Comparison of ENCODE assay signal across 25 cellular contexts in genomic region chr9:92003308-92004044, GRCh38. TPM values are rescaled to one million over a fixed set of nuclear protein-coding genes. Genes with fewer than 3 reads are reported as not detected.
"Had no signal": no experiment of that assay in that cellular context is flagged by ENCODE, and none has a peak within 500 bp of the region (broad histone marks: within the 10 kb centered on the region; RNA-seq: fewer than 3 reads in every experiment).

No MANE protein-coding gene starts in this region.

- H3K27ac ChIP-seq: coronary artery, gastroesophageal sphincter, left ventricle myocardium inferior, lower lobe of right lung, parathyroid adenoma, prostate gland, spleen, thyroid gland had no signal

- H3K27me3 ChIP-seq: gastroesophageal sphincter, thyroid gland had no signal

- H3K9me3 Mint-ChIP-seq: memory B cell; natural killer cell; neural crest cell; stimulated activated naive B cell treated with anti-CD40 and anti-IgM and Interleukin-4, amounts not matched to agents 10 μg/mL and 1 μg/mL and 100 μg/mL, for 72 hours had no signal

- H3K4me3 Mint-ChIP-seq: endodermal cell; memory B cell; mesothelial cell of epicardium; natural killer cell; neural crest cell; stimulated activated naive B cell treated with anti-CD40 and anti-IgM and Interleukin-4, amounts not matched to agents 10 μg/mL and 1 μg/mL and 100 μg/mL, for 72 hours had no signal

- DNase-seq: effector CD4-positive, alpha-beta T cell; glutamatergic neuron; kidney; left cardiac atrium; left ventricle myocardium inferior; lower lobe of right lung; natural killer cell; occipital lobe; spleen; stimulated activated CD4-positive, alpha-beta T cell treated with anti-CD3 and anti-CD28 coated beads, Interleukin-15, amount 100 ng/mL, for 24 hours; stimulated activated CD4-positive, alpha-beta T cell treated with anti-CD3 and anti-CD28 coated beads, Interleukin-1b, Interleukin-23, amount 100 ng/mL, for 48 hours; stimulated activated CD4-positive, alpha-beta T cell treated with anti-CD3 and anti-CD28 coated beads, Interleukin-4, amount 100 ng/mL, for 24 hours; stimulated activated naive B cell treated with anti-CD40 and anti-IgM and Interleukin-4, amounts not matched to agents 10 μg/mL and 1 μg/mL and 100 μg/mL, for 72 hours; thyroid gland had no signal

- H3K4me1 Mint-ChIP-seq: memory B cell; natural killer cell; neural crest cell; stimulated activated naive B cell treated with anti-CD40 and anti-IgM and Interleukin-4, amounts not matched to agents 10 μg/mL and 1 μg/mL and 100 μg/mL, for 72 hours had no signal

- ATAC-seq: gastroesophageal sphincter; left cardiac atrium; lower lobe of right lung; natural killer cell; sciatic nerve; stimulated activated naive B cell treated with anti-CD40 and anti-IgM and Interleukin-4, amounts not matched to agents 10 μg/mL and 1 μg/mL and 100 μg/mL, for 72 hours had no signal

- H3K9me3 ChIP-seq: lower lobe of right lung, prostate gland, spleen, thyroid gland had no signal

- H3K4me1 ChIP-seq: gastroesophageal sphincter, left ventricle myocardium inferior, lower lobe of right lung, parathyroid adenoma, prostate gland, spleen, thyroid gland had no signal

- H3K36me3 Mint-ChIP-seq: memory B cell; mesothelial cell of epicardium; natural killer cell; stimulated activated naive B cell treated with anti-CD40 and anti-IgM and Interleukin-4, amounts not matched to agents 10 μg/mL and 1 μg/mL and 100 μg/mL, for 72 hours had no signal

- H3K27ac Mint-ChIP-seq: endodermal cell; memory B cell; mesothelial cell of epicardium; natural killer cell; stimulated activated naive B cell treated with anti-CD40 and anti-IgM and Interleukin-4, amounts not matched to agents 10 μg/mL and 1 μg/mL and 100 μg/mL, for 72 hours had no signal

- H3K4me3 ChIP-seq: coronary artery, gastroesophageal sphincter, left ventricle myocardium inferior, lower lobe of right lung, prostate gland, spleen, thyroid gland had no signal

- H3K36me3 ChIP-seq: gastroesophageal sphincter, left ventricle myocardium inferior, lower lobe of right lung, prostate gland, spleen, thyroid gland had no signal

RNA-seq across cellular contexts. Expression of gene ROR2, which starts 53.4 kb away (rescaled TPM):
- total RNA-seq: dermis microvascular lymphatic vessel endothelial cell, endothelial cell of umbilical vein had no signal
- polyA plus RNA-seq: endothelial cell of umbilical vein had no signal
